Comparison of ENCODE assay signal across 7 cellular contexts in genomic region chr11:66958956-66959274, GRCh38. TPM values are rescaled to one million over a fixed set of nuclear protein-coding genes. Genes with fewer than 3 reads are reported as not detected.
A peak's percentile ranks its signal among the peaks of the same experiment; 100 is the strongest.
DNase-seq lines count a peak whose midpoint lies in the region; ATAC-seq lines count a peak whose summit lies in the region.

No MANE protein-coding gene starts in this region.

- H3K4me1 Mint-ChIP-seq in activated T-cell treated with anti-CD3 and anti-CD28 coated beads, Interleukin-2, amount 50 U/mL, for 4 hours (ENCODE audit: low read depth): peaks cover 25% of the 10 kb centered on the region
- peaks cover 20% of the 10 kb centered on the region for H3K4me1 Mint-ChIP-seq in stimulated activated memory B cell treated with anti-CD40 and anti-IgM and Interleukin-4, amounts not matched to agents 10 μg/mL and 1 μg/mL and 100 μg/mL, for 72 hours

- no peaks in the 10 kb centered on the region for H3K27me3 Mint-ChIP-seq in activated T-cell treated with anti-CD3 and anti-CD28 coated beads, Interleukin-2, amount 50 U/mL, for 4 hours (ENCODE audit: low read depth)
- peaks cover 9% of the 10 kb centered on the region for H3K27me3 Mint-ChIP-seq in stimulated activated memory B cell treated with anti-CD40 and anti-IgM and Interleukin-4, amounts not matched to agents 10 μg/mL and 1 μg/mL and 100 μg/mL, for 72 hours

- H3K27ac ChIP-seq in HUES6 (ENCODE audit: low read depth, low read length) (no peak overlapping the region), iPS DF 6.9 (ENCODE audit: low read length) (no peak overlapping the region)

- no peaks in the 10 kb centered on the region for H3K9me3 Mint-ChIP-seq in activated T-cell treated with anti-CD3 and anti-CD28 coated beads, Interleukin-2, amount 50 U/mL, for 4 hours
- peaks cover 6% of the 10 kb centered on the region for H3K9me3 Mint-ChIP-seq in stimulated activated memory B cell treated with anti-CD40 and anti-IgM and Interleukin-4, amounts not matched to agents 10 μg/mL and 1 μg/mL and 100 μg/mL, for 72 hours

- peak overlapping the region; percentile 51 for H3K4me3 ChIP-seq in HUES6 (ENCODE audit: low read depth, low read length)
- peak overlapping the region; percentile 13; the same call in 1 of the 2 replicates for H3K4me3 ChIP-seq in iPS DF 6.9 (ENCODE audit: low read length)

- H3K36me3 Mint-ChIP-seq in activated T-cell treated with anti-CD3 and anti-CD28 coated beads, Interleukin-2, amount 50 U/mL, for 4 hours (ENCODE audit: insufficient read depth): no peaks in the 10 kb centered on the region
- no peaks in the 10 kb centered on the region for H3K36me3 Mint-ChIP-seq in stimulated activated memory B cell treated with anti-CD40 and anti-IgM and Interleukin-4, amounts not matched to agents 10 μg/mL and 1 μg/mL and 100 μg/mL, for 72 hours

- H3K27ac Mint-ChIP-seq in stimulated activated memory B cell treated with anti-CD40 and anti-IgM and Interleukin-4, amounts not matched to agents 10 μg/mL and 1 μg/mL and 100 μg/mL, for 72 hours: peak overlapping the region; percentile 63

- peaks cover 21% of the 10 kb centered on the region for H3K4me1 ChIP-seq in HUES6 (ENCODE audit: control insufficient read depth, insufficient read depth, low read length)
- H3K4me1 ChIP-seq in iPS DF 6.9 (ENCODE audit: control insufficient read depth, insufficient read depth, low read length): peaks cover 2% of the 10 kb centered on the region; the same call in 1 of the 2 replicates

- DNase-seq in activated T-cell treated with anti-CD3 and anti-CD28 coated beads, Interleukin-2, amount 50 U/mL, for 4 hours: peak; percentile 11
- DNase-seq in iPS DF 6.9 (ENCODE audit: low read depth, low spot score): no peak
- no peak for DNase-seq in D341Med (ENCODE audit: low spot score)
- DNase-seq in SIG-M5 treated with dmso at 0.1 percent for 504 hours (lab: John Stamatoyannopoulos, UW; ENCODE audit: unreplicated experiment): no peak

- WGBS in iPS DF 6.9 (ENCODE audit: insufficient coverage, insufficient read length): no CpG with 5 or more reads among the region's 10 CpGs

- H3K9me3 ChIP-seq in HUES6 (ENCODE audit: control insufficient read depth, insufficient read depth, low read depth, low read length): no peaks in the 10 kb centered on the region
- H3K9me3 ChIP-seq in iPS DF 6.9 (ENCODE audit: control insufficient read depth, insufficient read depth, low read length): no peaks in the 10 kb centered on the region

- ATAC-seq in activated T-cell treated with anti-CD3 and anti-CD28 coated beads, Interleukin-2, amount 50 U/mL, for 4 hours: peak; percentile 8 to 13
- ATAC-seq in stimulated activated memory B cell treated with anti-CD40 and anti-IgM and Interleukin-4, amounts not matched to agents 10 μg/mL and 1 μg/mL and 100 μg/mL, for 72 hours: no peak
- no peak for ATAC-seq in GM21737 (IDR thresholded peaks at IDR 0.05; ENCODE audit: unreplicated experiment)

- peaks cover 6% of the 10 kb centered on the region; the same call in 1 of the 2 replicates for H3K27me3 ChIP-seq in HUES6 (ENCODE audit: control insufficient read depth, insufficient read depth, low read length)
- H3K27me3 ChIP-seq in iPS DF 6.9 (ENCODE audit: control insufficient read depth, insufficient read depth, low read length): no peaks in the 10 kb centered on the region

- peak overlapping the region; percentile 78 for H3K4me3 Mint-ChIP-seq in activated T-cell treated with anti-CD3 and anti-CD28 coated beads, Interleukin-2, amount 50 U/mL, for 4 hours
- H3K4me3 Mint-ChIP-seq in stimulated activated memory B cell treated with anti-CD40 and anti-IgM and Interleukin-4, amounts not matched to agents 10 μg/mL and 1 μg/mL and 100 μg/mL, for 72 hours: peak overlapping the region; percentile 84

- H3K36me3 ChIP-seq in HUES6 (ENCODE audit: control insufficient read depth, insufficient read depth, low read length): no peaks in the 10 kb centered on the region
- no peaks in the 10 kb centered on the region for H3K36me3 ChIP-seq in iPS DF 6.9 (ENCODE audit: control insufficient read depth, insufficient read depth, low read length)

- peak overlapping the region; percentile 41 for H3K9ac ChIP-seq in HUES6 (ENCODE audit: low read length)

RNA-seq across cellular contexts. Expression of gene PC, which starts 0.7 kb away (rescaled TPM):
- total RNA-seq in activated T-cell treated with anti-CD3 and anti-CD28 coated beads, Interleukin-2, amount 50 U/mL, for 4 hours: 10 to 100 TPM; 17.5 to 20.0 (median 18.4) TPM

RNA-seq across cellular contexts. Expression of gene C11orf86, which starts 16.2 kb away (rescaled TPM):
- total RNA-seq in activated T-cell treated with anti-CD3 and anti-CD28 coated beads, Interleukin-2, amount 50 U/mL, for 4 hours: not detected

Comparison
In these comparisons a context has a peak if more than half of its experiments do, and no peak if none do; other contexts are left out.
1. ATAC-seq: peak in activated T-cell treated with anti-CD3 and anti-CD28 coated beads, Interleukin-2, amount 50 U/mL, for 4 hours (2 of 2); none in stimulated activated memory B cell treated with anti-CD40 and anti-IgM and Interleukin-4, amounts not matched to agents 10 μg/mL and 1 μg/mL and 100 μg/mL, for 72 hours (single experiment) and GM21737 (single experiment).